8 cellular contexts compared by ENCODE assay signal in the genomic region with DNA sequence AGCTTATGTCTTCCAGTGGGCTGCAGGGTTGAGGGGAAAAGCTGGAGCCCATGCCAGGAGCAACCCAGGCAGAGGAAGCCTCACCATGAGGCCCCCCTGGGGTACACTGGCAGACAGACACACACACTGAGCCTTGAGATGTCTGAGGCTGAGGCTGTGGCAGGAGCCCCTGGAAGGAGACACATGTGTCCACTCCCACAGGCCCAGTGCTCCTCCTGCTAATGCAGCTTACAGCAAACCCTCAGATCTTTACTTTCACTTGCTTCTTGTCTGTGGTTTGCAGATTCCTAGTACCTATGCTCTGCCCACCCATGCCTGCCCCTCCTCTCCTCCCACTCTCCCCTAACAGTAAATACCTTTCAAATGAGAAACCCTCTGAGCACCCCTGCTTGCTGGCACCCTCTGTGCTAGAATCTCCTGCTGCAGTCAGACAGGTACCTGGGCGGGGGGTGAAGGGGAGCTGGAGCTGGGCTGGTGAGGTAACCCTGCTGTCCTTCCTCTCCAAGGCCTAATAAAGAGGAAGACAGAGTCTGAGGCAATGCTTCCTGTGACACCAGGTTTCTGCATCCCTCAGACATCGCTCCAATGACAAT.
A peak's percentile ranks its signal among the peaks of the same experiment; 100 is the strongest.
DNase-seq lines count a peak whose midpoint lies in the region; ATAC-seq and TF ChIP-seq lines count a peak whose summit lies in the region.

No MANE protein-coding gene starts in this region.

- no peaks in the 10 kb centered on the region for H3K36me3 Mint-ChIP-seq in activated naive CD8-positive, alpha-beta T cell treated with anti-CD3 and anti-CD28 coated beads for 36 hours

- H3K9me3 ChIP-seq in colonic mucosa = no peaks in the 10 kb centered on the region

- peak; percentile 41 for DNase-seq in NB4 (ENCODE audit: low read depth)
- DNase-seq in activated naive CD8-positive, alpha-beta T cell treated with anti-CD3 and anti-CD28 coated beads for 36 hours = peak; percentile 55
- DNase-seq in stimulated activated CD4-positive, alpha-beta T cell treated with anti-CD3 and anti-CD28 coated beads, Interleukin-2, amount 100 ng/mL, for 4 hours (ENCODE audit: low read depth) = peak; percentile 26
- DNase-seq in colonic mucosa = no peak
- DNase-seq in D341Med (ENCODE audit: low spot score) = no peak
- DNase-seq in effector CD4-positive, alpha-beta T cell = no peak
- no peak for DNase-seq in NCI-H2029 treated with DMSO at 0.1 percent for 48 hours (lab: John Stamatoyannopoulos, UW)

- peak overlapping the region; percentile 85 for H3K27ac Mint-ChIP-seq in activated naive CD8-positive, alpha-beta T cell treated with anti-CD3 and anti-CD28 coated beads for 36 hours

- ATAC-seq in GM18909 (IDR thresholded peaks at IDR 0.05; ENCODE audit: poor library complexity, unreplicated experiment) = peak; percentile 42

- H3K4me1 ChIP-seq in colonic mucosa = no peaks in the 10 kb centered on the region

- no peaks in the 10 kb centered on the region for H3K27me3 Mint-ChIP-seq in activated naive CD8-positive, alpha-beta T cell treated with anti-CD3 and anti-CD28 coated beads for 36 hours

- no peaks in the 10 kb centered on the region for H3K36me3 ChIP-seq in colonic mucosa

- intact Hi-C loops in colonic mucosa (cut with DNase I) = no loop called here

- H3K27me3 ChIP-seq in colonic mucosa = no peaks in the 10 kb centered on the region

- H3K9me3 Mint-ChIP-seq in activated naive CD8-positive, alpha-beta T cell treated with anti-CD3 and anti-CD28 coated beads for 36 hours = no peaks in the 10 kb centered on the region

- H3K4me3 ChIP-seq in NB4 (ENCODE audit: low read depth, low read length) = no peak overlapping the region
- H3K4me3 ChIP-seq in colonic mucosa = no peak overlapping the region

- TF ChIP-seq POLR2A in NB4 (IDR thresholded peaks at IDR 0.05; ENCODE audit: extremely low read depth, insufficient read length) = no peak

- peak overlapping the region; percentile 59 for H3K4me3 Mint-ChIP-seq in activated naive CD8-positive, alpha-beta T cell treated with anti-CD3 and anti-CD28 coated beads for 36 hours

- no peak overlapping the region for H3K9ac ChIP-seq in colonic mucosa (ENCODE audit: low read depth in 2 of 2, low read length in 2 of 2)

- no peak overlapping the region for H3K27ac ChIP-seq in colonic mucosa

- TF ChIP-seq CTCF in NB4 (IDR thresholded peaks at IDR 0.05; ENCODE audit: low read depth, low read length) (no peak), colonic mucosa (IDR thresholded peaks at IDR 0.05) (no peak)

- peaks cover 47% of the 10 kb centered on the region for H3K4me1 Mint-ChIP-seq in activated naive CD8-positive, alpha-beta T cell treated with anti-CD3 and anti-CD28 coated beads for 36 hours

Comparison
In these comparisons a context has a peak if more than half of its experiments do, and no peak if none do; other contexts are left out.
1. DNase-seq: peak in NB4 (single experiment), activated naive CD8-positive, alpha-beta T cell treated with anti-CD3 and anti-CD28 coated beads for 36 hours (single experiment) and stimulated activated CD4-positive, alpha-beta T cell treated with anti-CD3 and anti-CD28 coated beads, Interleukin-2, amount 100 ng/mL, for 4 hours (single experiment); none in colonic mucosa (single experiment), D341Med (single experiment), effector CD4-positive, alpha-beta T cell (single experiment) and NCI-H2029 treated with DMSO at 0.1 percent for 48 hours (single experiment).